ENCODE assay signal across 13 cellular contexts in the genomic region with DNA sequence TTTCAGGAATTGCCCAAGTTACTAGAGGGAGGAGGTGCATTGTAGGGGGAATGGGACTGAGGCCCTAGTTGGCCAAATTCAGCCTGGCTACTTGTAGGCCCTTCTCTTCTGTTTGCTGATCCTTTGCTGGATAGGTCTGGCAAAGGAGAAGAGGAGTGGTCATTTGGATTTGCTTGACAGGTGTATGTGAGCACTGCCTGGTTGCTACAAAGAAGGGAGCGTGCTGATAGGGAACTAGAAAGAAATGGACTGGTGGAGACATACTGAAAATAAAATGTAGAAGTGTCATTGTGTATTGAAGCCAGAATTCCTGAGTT. TPM values are rescaled to one million over a fixed set of nuclear protein-coding genes. Genes with fewer than 3 reads are reported as not detected.
A peak's percentile ranks its signal among the peaks of the same experiment; 100 is the strongest.
DNase-seq lines count a peak whose midpoint lies in the region; ATAC-seq and TF ChIP-seq lines count a peak whose summit lies in the region.
"Had no signal": no experiment of that assay in that cellular context is flagged by ENCODE, and none has a peak within 500 bp of the region (broad histone marks: within the 10 kb centered on the region; RNA-seq: fewer than 3 reads in every experiment).

No MANE protein-coding gene starts in this region.

- no peak overlapping the region for H2AFZ ChIP-seq in PC-9

- H3K27ac Mint-ChIP-seq in activated T-cell treated with anti-CD3 and anti-CD28 coated beads, Interleukin-2, amount 50 U/mL, for 72 hours: peak overlapping the region; percentile 53
- peak overlapping the region; percentile 64 for H3K27ac Mint-ChIP-seq in endodermal cell
- H3K27ac Mint-ChIP-seq in stimulated activated naive B cell treated with anti-CD40 and anti-IgM and Interleukin-4, amounts not matched to agents 10 μg/mL and 1 μg/mL and 100 μg/mL, for 72 hours: peak overlapping the region; percentile 32

- no peaks in the 10 kb centered on the region for H3K9me2 ChIP-seq in PC-9 (ENCODE audit: insufficient read depth)

- TF ChIP-seq CTCF in PC-9 (conservative IDR thresholded peaks at IDR 0.05): no peak
- no peak for TF ChIP-seq CTCF in endodermal cell (conservative IDR thresholded peaks at IDR 0.05)
- TF ChIP-seq CTCF in uterus (IDR thresholded peaks at IDR 0.05): no peak

- H3K9ac ChIP-seq in endodermal cell (ENCODE audit: extremely low read depth, low read length, poor library complexity, severe bottlenecking): no peak overlapping the region

- H3K4me3 ChIP-seq in PC-9: no peak overlapping the region
- H3K4me3 ChIP-seq in endodermal cell (ENCODE audit: low read length): peak overlapping the region; percentile 61
- no peak overlapping the region for H3K4me3 ChIP-seq in uterus
- H3K4me3 ChIP-seq: sigmoid colon, tibial nerve had no signal

- H3K4me1 ChIP-seq in PC-9 (replicated peaks; ENCODE audit: insufficient read depth) (peaks cover 21% of the 10 kb centered on the region), endodermal cell (ENCODE audit: control insufficient read depth, insufficient read depth, low read length) (no peaks in the 10 kb centered on the region), uterus (peaks cover 0 to 16% of the 10 kb centered on the region in 2 donors)

- H4K20me1 ChIP-seq in PC-9 (ENCODE audit: insufficient read depth): no peaks in the 10 kb centered on the region; the same call in none of the 2 replicates

- peaks cover 73% of the 10 kb centered on the region for H3K4me1 Mint-ChIP-seq in activated T-cell treated with anti-CD3 and anti-CD28 coated beads, Interleukin-2, amount 50 U/mL, for 72 hours (ENCODE audit: low read depth)
- H3K4me1 Mint-ChIP-seq in endodermal cell: peaks cover 19% of the 10 kb centered on the region
- H3K4me1 Mint-ChIP-seq in stimulated activated naive B cell treated with anti-CD40 and anti-IgM and Interleukin-4, amounts not matched to agents 10 μg/mL and 1 μg/mL and 100 μg/mL, for 72 hours: peaks cover 25 to 54% of the 10 kb centered on the region in 2 donors

- H3K4me2 ChIP-seq in PC-9: no peak overlapping the region; the same call in 1 of the 2 replicates

- ATAC-seq in activated T-cell treated with anti-CD3 and anti-CD28 coated beads, Interleukin-2, amount 50 U/mL, for 72 hours (replicated peaks in 1 of 2): no peak
- ATAC-seq in stimulated activated naive B cell treated with anti-CD40 and anti-IgM and Interleukin-4, amounts not matched to agents 10 μg/mL and 1 μg/mL and 100 μg/mL, for 72 hours (replicated peaks): no peak
- no peak for ATAC-seq in HG03175 (IDR thresholded peaks at IDR 0.05; ENCODE audit: unreplicated experiment)

- CTCF ChIA-PET in PC-9 (lab: Charles Lee): no interaction called here

- peaks cover 82% of the 10 kb centered on the region for H3K79me2 ChIP-seq in PC-9 (ENCODE audit: low read depth)

- H3K27me3 ChIP-seq in PC-9 (ENCODE audit: insufficient read depth, low read depth) (no peaks in the 10 kb centered on the region), endodermal cell (ENCODE audit: control insufficient read depth, insufficient read depth, low read length, poor library complexity, severe bottlenecking) (no peaks in the 10 kb centered on the region), uterus (no peaks in the 10 kb centered on the region)
- H3K27me3 ChIP-seq: sigmoid colon, tibial nerve had no signal

- no TSS peak for BruUV-seq in PC-9 (replicated peaks; lab: Mats Ljungman, UMichigan)

- peak overlapping the region; percentile 12; the same call in 1 of the 2 replicates for H3K27ac ChIP-seq in PC-9
- H3K27ac ChIP-seq in endodermal cell (ENCODE audit: low read depth, low read length): no peak overlapping the region
- no peak overlapping the region for H3K27ac ChIP-seq in uterus
- H3K27ac ChIP-seq: tibial nerve had no signal

- no peaks in the 10 kb centered on the region for H3K9me3 Mint-ChIP-seq in activated T-cell treated with anti-CD3 and anti-CD28 coated beads, Interleukin-2, amount 50 U/mL, for 72 hours
- H3K9me3 Mint-ChIP-seq in endodermal cell: no peaks in the 10 kb centered on the region
- no peaks in the 10 kb centered on the region for H3K9me3 Mint-ChIP-seq in stimulated activated naive B cell treated with anti-CD40 and anti-IgM and Interleukin-4, amounts not matched to agents 10 μg/mL and 1 μg/mL and 100 μg/mL, for 72 hours

- no peak for DNase-seq in activated T-cell treated with anti-CD3 and anti-CD28 coated beads, Interleukin-2, amount 50 U/mL, for 72 hours
- DNase-seq in activated T-cell treated with anti-CD3 and anti-CD28 coated beads, Interleukin-2, amount 50 U/mL, for 1 hour: no peak
- DNase-seq in PC-9: no peak
- DNase-seq in endodermal cell: no peak
- no peak for DNase-seq in stimulated activated naive B cell treated with anti-CD40 and anti-IgM and Interleukin-4, amounts not matched to agents 10 μg/mL and 1 μg/mL and 100 μg/mL, for 72 hours
- no peak for DNase-seq in dermis blood vessel endothelial cell
- no peak for DNase-seq in uterus
- DNase-seq: NCI-H1105, NCI-H510A treated with DMSO at 0.1 percent for 48 hours, SHP77, sigmoid colon had no signal

- H3K27me3 Mint-ChIP-seq in activated T-cell treated with anti-CD3 and anti-CD28 coated beads, Interleukin-2, amount 50 U/mL, for 72 hours (ENCODE audit: low read depth): no peaks in the 10 kb centered on the region
- no peaks in the 10 kb centered on the region for H3K27me3 Mint-ChIP-seq in endodermal cell (ENCODE audit: insufficient read depth)
- H3K27me3 Mint-ChIP-seq in stimulated activated naive B cell treated with anti-CD40 and anti-IgM and Interleukin-4, amounts not matched to agents 10 μg/mL and 1 μg/mL and 100 μg/mL, for 72 hours: no peaks in the 10 kb centered on the region

- WGBS in endodermal cell (ENCODE audit: insufficient coverage in 1 of 2, insufficient read length in 1 of 2), 2 experiments: 100% methylated on average over 1 of the region's 1 CpG; no CpG with 5 or more reads in 1 of the 2 experiments

- H3K36me3 ChIP-seq in PC-9 (ENCODE audit: low read depth) (no peaks in the 10 kb centered on the region; the same call in 1 of the 2 replicates), endodermal cell (ENCODE audit: control insufficient read depth, insufficient read depth, low read length) (peaks cover 25% of the 10 kb centered on the region), uterus (no peaks in the 10 kb centered on the region)
- H3K36me3 ChIP-seq: sigmoid colon, tibial nerve had no signal

- H3F3A ChIP-seq in PC-9 (ENCODE audit: insufficient read depth, low read depth): no peaks in the 10 kb centered on the region

- H3K9me3 ChIP-seq in PC-9 (ENCODE audit: insufficient read depth, low read depth): no peaks in the 10 kb centered on the region
- no peaks in the 10 kb centered on the region for H3K9me3 ChIP-seq in endodermal cell (ENCODE audit: control insufficient read depth, low read length)
- no peaks in the 10 kb centered on the region for H3K9me3 ChIP-seq in uterus
- H3K9me3 ChIP-seq: sigmoid colon, tibial nerve had no signal

- TF ChIP-seq POLR2A in uterus (IDR thresholded peaks at IDR 0.05): no peak

- peak overlapping the region; percentile 68 to 69 for H3K4me3 Mint-ChIP-seq in activated T-cell treated with anti-CD3 and anti-CD28 coated beads, Interleukin-2, amount 50 U/mL, for 72 hours
- H3K4me3 Mint-ChIP-seq in endodermal cell: no peak overlapping the region
- peak overlapping the region; percentile 16 to 27 for H3K4me3 Mint-ChIP-seq in stimulated activated naive B cell treated with anti-CD40 and anti-IgM and Interleukin-4, amounts not matched to agents 10 μg/mL and 1 μg/mL and 100 μg/mL, for 72 hours

- intact Hi-C loops in PC-9 (cut with micrococcal nuclease; ENCODE audit: unreplicated experiment) (no loop called here), uterus (cut with DNase I; ENCODE audit: low total_unique reads) (no loop called here)

- POLR2A ChIA-PET in PC-9 (lab: Charles Lee; ENCODE audit: unreplicated experiment): no interaction called here

- H3K36me3 Mint-ChIP-seq in activated T-cell treated with anti-CD3 and anti-CD28 coated beads, Interleukin-2, amount 50 U/mL, for 72 hours (ENCODE audit: insufficient read depth in 2 of 2): peaks cover 15 to 26% of the 10 kb centered on the region in 2 donors
- peaks cover 15% of the 10 kb centered on the region for H3K36me3 Mint-ChIP-seq in endodermal cell (ENCODE audit: low read depth)
- peaks cover 3 to 26% of the 10 kb centered on the region in 2 donors for H3K36me3 Mint-ChIP-seq in stimulated activated naive B cell treated with anti-CD40 and anti-IgM and Interleukin-4, amounts not matched to agents 10 μg/mL and 1 μg/mL and 100 μg/mL, for 72 hours

RNA-seq across cellular contexts. Expression of gene PSMA6, which starts 3.6 kb away (rescaled TPM):
- 100 to 1,000 TPM; 325 to 349 TPM for total RNA-seq in activated T-cell treated with anti-CD3 and anti-CD28 coated beads, Interleukin-2, amount 50 U/mL, for 72 hours
- total RNA-seq in PC-9 (2021) (118 and 188 TPM in 2 replicates), endodermal cell (100 to 1,000 TPM; 263 to 277 TPM), dermis blood vessel endothelial cell (203 and 270 TPM in 2 replicates), uterus (100 to 1,000 TPM; 114 to 180 (median 142) TPM)
- 181 TPM for polyA plus RNA-seq in endodermal cell (2013, experiment 1 of 2)
- polyA plus RNA-seq in endodermal cell (2013, experiment 2 of 2): 184 TPM
